ENCODE assay signal across 31 cellular contexts in the genomic region with DNA sequence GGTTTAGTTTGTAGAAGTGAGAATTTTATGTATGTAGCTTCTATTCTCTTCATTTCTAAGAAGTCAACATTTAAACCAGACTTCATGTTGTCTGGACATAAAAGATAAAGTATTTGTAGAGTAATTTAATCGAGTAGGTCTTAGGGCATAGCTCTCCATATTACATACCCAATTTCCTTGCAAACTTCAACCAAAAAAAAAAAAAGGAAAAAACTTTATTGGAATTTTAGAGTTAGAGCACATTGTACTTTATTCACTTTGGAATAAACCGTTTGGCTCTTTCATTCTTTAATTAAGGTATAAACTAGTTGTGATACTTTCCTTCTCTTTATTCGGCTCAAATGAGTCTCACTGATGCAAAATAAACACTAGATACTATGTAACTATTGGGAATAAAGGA. TPM values are rescaled to one million over a fixed set of nuclear protein-coding genes. Genes with fewer than 3 reads are reported as not detected.
"Had no signal": no experiment of that assay in that cellular context is flagged by ENCODE, and none has a peak within 500 bp of the region (broad histone marks: within the 10 kb centered on the region; RNA-seq: fewer than 3 reads in every experiment).

No MANE protein-coding gene starts in this region.

- FAIRE-seq: colon, endometrium, endothelial cell of umbilical vein, frontal cortex had no signal

- H3K27ac ChIP-seq: colonic mucosa, coronary artery, dorsolateral prefrontal cortex, epithelial cell of prostate, esophagus muscularis mucosa, esophagus squamous epithelium, foreskin keratinocyte, gastrocnemius medialis, gastroesophageal sphincter, heart left ventricle, heart right ventricle had no signal

- H3K36me3 ChIP-seq: colonic mucosa, esophagus squamous epithelium, gastrocnemius medialis, gastroesophageal sphincter had no signal

- H3K9me3 ChIP-seq: colonic mucosa, esophagus muscularis mucosa, esophagus squamous epithelium, gastrocnemius medialis, gastroesophageal sphincter, heart left ventricle, heart right ventricle had no signal

- DNase-seq: colonic mucosa; cortex of kidney; dermis blood vessel endothelial cell; dorsolateral prefrontal cortex; effector CD4-positive, alpha-beta T cell; effector CD8-positive, alpha-beta T cell; effector memory CD4-positive, alpha-beta T cell; effector memory CD8-positive, alpha-beta T cell; endodermal cell; erythroblast; esophagus squamous epithelium; foreskin fibroblast; foreskin keratinocyte; foreskin melanocyte; gastrocnemius medialis; glutamatergic neuron; head of caudate nucleus; heart left ventricle; heart right ventricle had no signal

- H3K4me1 ChIP-seq: colonic mucosa, esophagus muscularis mucosa, esophagus squamous epithelium, foreskin keratinocyte, gastrocnemius medialis, gastroesophageal sphincter, heart left ventricle had no signal

- H3K27me3 ChIP-seq: colonic mucosa, dorsolateral prefrontal cortex, esophagus muscularis mucosa, esophagus squamous epithelium, foreskin keratinocyte, gastrocnemius medialis, gastroesophageal sphincter, heart left ventricle, heart right ventricle had no signal

- H3K4me3 ChIP-seq: colonic mucosa, coronary artery, dorsolateral prefrontal cortex, esophagus muscularis mucosa, esophagus squamous epithelium, gastrocnemius medialis, gastroesophageal sphincter, heart left ventricle, heart right ventricle had no signal

- ATAC-seq: effector memory CD8-positive, alpha-beta T cell; esophagus mucosa; foreskin keratinocyte; gastrocnemius medialis; gastroesophageal sphincter; heart left ventricle; heart right ventricle had no signal

RNA-seq across cellular contexts. Expression of a gene that starts 48.9 kb away (rescaled TPM):
- total RNA-seq: colonic mucosa, endothelial cell of umbilical vein, esophagus mucosa, esophagus muscularis mucosa, esophagus squamous epithelium, fibroblast of villous mesenchyme, foreskin keratinocyte, gastrocnemius medialis, heart left ventricle had no signal
- polyA plus RNA-seq: endothelial cell of umbilical vein, esophagus, fibroblast of lung, foreskin keratinocyte had no signal
